In the genomic region with DNA sequence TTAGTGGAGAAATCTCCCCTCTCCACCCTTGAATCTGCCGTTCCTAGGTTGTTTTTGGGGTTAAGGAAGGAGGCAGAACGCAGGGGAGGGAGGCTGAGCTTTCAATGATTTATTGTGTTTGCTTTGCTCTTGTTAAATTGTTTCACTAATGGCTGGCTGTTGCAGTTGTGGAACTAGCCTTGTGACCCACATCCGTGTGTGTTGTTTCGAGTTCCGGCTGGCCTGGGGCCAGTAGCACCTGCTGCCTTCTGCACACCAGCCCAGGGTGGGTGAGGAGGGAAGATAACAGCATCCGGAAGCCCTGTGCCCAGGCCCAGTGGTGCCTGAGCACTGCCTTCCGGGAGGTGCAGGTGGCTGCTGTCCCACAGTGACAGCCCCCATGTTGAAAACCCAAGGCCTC, we compare ENCODE assay signal across 8 cellular contexts. TPM values are rescaled to one million over a fixed set of nuclear protein-coding genes. Genes with fewer than 3 reads are reported as not detected.
A peak's percentile ranks its signal among the peaks of the same experiment; 100 is the strongest.
DNase-seq lines count a peak whose midpoint lies in the region; ATAC-seq and TF ChIP-seq lines count a peak whose summit lies in the region.

No MANE protein-coding gene starts in this region.

- H3K27ac ChIP-seq in MM.1S (ENCODE audit: low read length) (peak overlapping the region; percentile 98), mucosa of rectum (ENCODE audit: low read depth in 2 of 2, low read length in 2 of 2) (peak overlapping the region; percentile 92 to 95), SJCRH30 (no peak overlapping the region)

- peaks cover 83% of the 10 kb centered on the region for H3K79me2 ChIP-seq in MM.1S (ENCODE audit: low read length)

- no peaks in the 10 kb centered on the region for H3K9me2 ChIP-seq in MM.1S (replicated peaks; ENCODE audit: insufficient read depth, low read length)

- H3K9ac ChIP-seq in MM.1S (ENCODE audit: low read length) = peak overlapping the region; percentile 96
- H3K9ac ChIP-seq in mucosa of rectum (ENCODE audit: low read depth in 1 of 2, low read length in 2 of 2) = peak overlapping the region; percentile 48 to 63

- H3K4me1 Mint-ChIP-seq in activated T-cell treated with anti-CD3 and anti-CD28 coated beads, Interleukin-2, amount 50 U/mL, for 4 hours (ENCODE audit: low read depth) = peaks cover 43% of the 10 kb centered on the region

- DNase-seq in NCI-H2107 treated with DMSO at 0.1 percent for 48 hours (lab: John Stamatoyannopoulos, UW; ENCODE audit: unreplicated experiment) (peak; percentile 1), NCI-H2107 (lab: John Stamatoyannopoulos, UW) (no peak), MM.1S (peak; percentile 96), SJCRH30 (no peak), AG20443 (ENCODE audit: low spot score) (no peak)
- no peak for DNase-seq in activated T-cell treated with anti-CD3 and anti-CD28 coated beads, Interleukin-2, amount 50 U/mL, for 4 hours

- peak overlapping the region; percentile 94 for H3K4me2 ChIP-seq in MM.1S (ENCODE audit: low read depth, low read length)

- ATAC-seq in GM21717 (IDR thresholded peaks at IDR 0.05; ENCODE audit: unreplicated experiment) = peak; percentile 74
- peak in 1 of 2 donors; percentile 11 for ATAC-seq in activated T-cell treated with anti-CD3 and anti-CD28 coated beads, Interleukin-2, amount 50 U/mL, for 4 hours

- H3K4me1 ChIP-seq in MM.1S (ENCODE audit: low read length) (peaks cover 26% of the 10 kb centered on the region), mucosa of rectum (ENCODE audit: control insufficient read depth in 2 of 2, insufficient read depth in 2 of 2, low read length in 2 of 2) (peaks cover 39 to 46% of the 10 kb centered on the region in 2 donors), SJCRH30 (peaks cover 9% of the 10 kb centered on the region; the same call in 1 of the 2 replicates)

- no peaks in the 10 kb centered on the region for H3K36me3 Mint-ChIP-seq in activated T-cell treated with anti-CD3 and anti-CD28 coated beads, Interleukin-2, amount 50 U/mL, for 4 hours (ENCODE audit: insufficient read depth)

- H2AFZ ChIP-seq in MM.1S (ENCODE audit: low read length) = no peak overlapping the region

- H3K36me3 ChIP-seq in MM.1S (replicated peaks; ENCODE audit: insufficient read depth, low read length) (peaks cover 4% of the 10 kb centered on the region; the same call in 1 of the 2 replicates), mucosa of rectum (ENCODE audit: control insufficient read depth in 2 of 2, insufficient read depth in 2 of 2, low read length in 2 of 2) (peaks cover 0 to 11% of the 10 kb centered on the region in 2 donors), SJCRH30 (no peaks in the 10 kb centered on the region; the same call in 1 of the 2 replicates)

- TF ChIP-seq CTCF in MM.1S (IDR thresholded peaks at IDR 0.05; ENCODE audit: low read length) = no peak

- H3K9me3 ChIP-seq in MM.1S (replicated peaks; ENCODE audit: insufficient read depth, low read length) (no peaks in the 10 kb centered on the region), mucosa of rectum (ENCODE audit: control insufficient read depth in 2 of 2, low read length in 2 of 2) (no peaks in the 10 kb centered on the region), SJCRH30 (replicated peaks) (no peaks in the 10 kb centered on the region)

- H3K27me3 ChIP-seq in MM.1S (replicated peaks; ENCODE audit: insufficient read depth, low read length) (no peaks in the 10 kb centered on the region), mucosa of rectum (ENCODE audit: control insufficient read depth in 2 of 2, insufficient read depth in 2 of 2, low read length in 2 of 2) (no peaks in the 10 kb centered on the region), SJCRH30 (no peaks in the 10 kb centered on the region)

- peak overlapping the region; percentile 19 for H3K4me3 Mint-ChIP-seq in activated T-cell treated with anti-CD3 and anti-CD28 coated beads, Interleukin-2, amount 50 U/mL, for 4 hours

- no peaks in the 10 kb centered on the region for H3K9me3 Mint-ChIP-seq in activated T-cell treated with anti-CD3 and anti-CD28 coated beads, Interleukin-2, amount 50 U/mL, for 4 hours

- H3F3A ChIP-seq in MM.1S (ENCODE audit: insufficient read depth, low read length) = peaks cover 36% of the 10 kb centered on the region

- no peaks in the 10 kb centered on the region for H3K27me3 Mint-ChIP-seq in activated T-cell treated with anti-CD3 and anti-CD28 coated beads, Interleukin-2, amount 50 U/mL, for 4 hours (ENCODE audit: low read depth)

- peaks cover 23% of the 10 kb centered on the region; the same call in 1 of the 2 replicates for H4K20me1 ChIP-seq in MM.1S (ENCODE audit: insufficient read depth, low read length)

- H3K4me3 ChIP-seq in MM.1S (ENCODE audit: low read length) (peak overlapping the region; percentile 99), mucosa of rectum (ENCODE audit: low read length in 2 of 2) (peak overlapping the region; percentile 18 to 66), SJCRH30 (no peak overlapping the region)

RNA-seq across cellular contexts. Expression of a gene that starts 3.6 kb away (rescaled TPM):
- 10 to 100 TPM; 28.7 to 36.3 (median 32.1) TPM for total RNA-seq in activated T-cell treated with anti-CD3 and anti-CD28 coated beads, Interleukin-2, amount 50 U/mL, for 4 hours
- 77.4 and 83.4 TPM in 2 replicates for total RNA-seq in SJCRH30 (2014; rRNA removed; shearing (Covaris generic))

Comparison
In these comparisons a context has a peak if more than half of its experiments do, and no peak if none do; other contexts are left out.
1. DNase-seq: peak in NCI-H2107 treated with DMSO at 0.1 percent for 48 hours (single experiment) and MM.1S (single experiment); none in NCI-H2107 (single experiment), activated T-cell treated with anti-CD3 and anti-CD28 coated beads, Interleukin-2, amount 50 U/mL, for 4 hours (single experiment), SJCRH30 (0 of 2) and AG20443 (single experiment).